15 cellular contexts compared by ENCODE assay signal in the genomic region with DNA sequence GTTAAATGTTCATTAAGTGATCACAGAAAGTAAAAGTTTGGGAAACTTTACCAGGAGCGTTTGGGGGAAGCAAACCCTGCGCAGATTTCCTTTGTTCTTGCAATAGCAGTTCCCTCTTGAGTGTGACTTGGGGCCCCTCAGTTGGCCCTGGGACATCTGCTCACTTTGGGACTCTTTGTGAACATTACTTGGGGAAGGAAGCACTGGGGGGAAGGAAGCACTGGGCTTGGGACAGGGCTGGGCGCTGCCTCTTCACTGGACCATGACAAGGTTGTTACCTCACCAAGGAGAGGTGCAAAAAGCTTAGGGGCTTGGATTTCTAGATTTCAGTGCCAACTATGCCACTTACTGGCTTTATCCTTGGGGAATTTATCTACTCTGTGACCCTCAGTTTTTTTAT.
DNase-seq lines count a peak whose midpoint lies in the region; ATAC-seq and TF ChIP-seq lines count a peak whose summit lies in the region.
"Had no signal": no experiment of that assay in that cellular context is flagged by ENCODE, and none has a peak within 500 bp of the region (broad histone marks: within the 10 kb centered on the region; RNA-seq: fewer than 3 reads in every experiment).

No MANE protein-coding gene starts in this region.

- H3K27ac ChIP-seq in DOHH2 (ENCODE audit: low read depth, low read length), result peak overlapping the region; percentile 53
- no peak overlapping the region for H3K27ac ChIP-seq in testis
- H3K27ac ChIP-seq: C4-2B had no signal

- TF ChIP-seq POLR2A in testis (IDR thresholded peaks at IDR 0.05), result no peak

- H3K36me3 ChIP-seq in DOHH2 (ENCODE audit: control insufficient read depth, low read length), result no peaks in the 10 kb centered on the region
- H3K36me3 ChIP-seq in testis (ENCODE audit: low read depth, missing control alignments), result no peaks in the 10 kb centered on the region

- H3K27me3 ChIP-seq in DOHH2 (ENCODE audit: control insufficient read depth, low read length), result no peaks in the 10 kb centered on the region
- H3K27me3 ChIP-seq in testis, result no peaks in the 10 kb centered on the region

- H3K4me3 ChIP-seq in DOHH2 (ENCODE audit: low read length), result peak overlapping the region; percentile 48
- H3K4me3 ChIP-seq in testis, result no peak overlapping the region
- H3K4me3 ChIP-seq: GM12878 had no signal

- no peak for TF ChIP-seq CTCF in DOHH2 (IDR thresholded peaks at IDR 0.05; ENCODE audit: low read depth, low read length, poor library complexity, severe bottlenecking)
- no peak for TF ChIP-seq CTCF in testis (IDR thresholded peaks at IDR 0.05)

- H3K9me2 ChIP-seq in DOHH2 (replicated peaks; ENCODE audit: control insufficient read depth, low read length), result no peaks in the 10 kb centered on the region

- H3K9me3 ChIP-seq in DOHH2 (ENCODE audit: control insufficient read depth, insufficient read depth, low read length) (no peaks in the 10 kb centered on the region), testis (no peaks in the 10 kb centered on the region)

- H3K4me1 ChIP-seq in DOHH2 (ENCODE audit: control insufficient read depth, low read length) (peaks cover 62% of the 10 kb centered on the region), testis (no peaks in the 10 kb centered on the region)
- H3K4me1 ChIP-seq: Caco-2 had no signal

- peak; percentile 63 for ATAC-seq in esophagus mucosa
- no peak for ATAC-seq in activated naive CD4-positive, alpha-beta T cell treated with anti-CD3 and anti-CD28 coated beads, Interleukin-2, amount 50 U/mL, for 72 hours
- ATAC-seq: GM12878, SK-N-SH treated with all-trans-retinoic acid at 6 μM for 48 hours had no signal

- H3K4me2 ChIP-seq in DOHH2 (ENCODE audit: low read length), result peak overlapping the region; percentile 71

- H3K36me3 Mint-ChIP-seq in activated naive CD4-positive, alpha-beta T cell treated with anti-CD3 and anti-CD28 coated beads, Interleukin-2, amount 50 U/mL, for 72 hours, result no peaks in the 10 kb centered on the region

- WGBS in testis, 2 donors, result 82 to 91% methylated on average over 3 of the region's 3 CpGs

- H3K9me3 Mint-ChIP-seq in activated naive CD4-positive, alpha-beta T cell treated with anti-CD3 and anti-CD28 coated beads, Interleukin-2, amount 50 U/mL, for 72 hours, result no peaks in the 10 kb centered on the region

- intact Hi-C loops in testis (cut with DNase I; ENCODE audit: low total_unique reads), result no loop called here

- H3K27ac Mint-ChIP-seq in activated naive CD4-positive, alpha-beta T cell treated with anti-CD3 and anti-CD28 coated beads, Interleukin-2, amount 50 U/mL, for 72 hours, result no peak overlapping the region
- H3K27ac Mint-ChIP-seq: H9 had no signal

- DNase-seq in NOMO-1 treated with DMSO at 0.1 percent for 48 hours (lab: John Stamatoyannopoulos, UW; ENCODE audit: unreplicated experiment), result peak; percentile 4
- DNase-seq in NOMO-1 treated with dmso at 0.1 percent for 144 hours (lab: John Stamatoyannopoulos, UW; ENCODE audit: unreplicated experiment), result no peak
- DNase-seq in renal cortical epithelial cell (ENCODE audit: low read depth), result peak; percentile 44
- no peak for DNase-seq in activated naive CD4-positive, alpha-beta T cell treated with anti-CD3 and anti-CD28 coated beads, Interleukin-2, amount 50 U/mL, for 72 hours (ENCODE audit: low spot score in 2 of 2)
- no peak for DNase-seq in NCI-H2081 (lab: John Stamatoyannopoulos, UW)
- no peak for DNase-seq in testis
- DNase-seq: 8988T, H9, NCI-H524 treated with DMSO at 0.1 percent for 48 hours had no signal

- no peaks in the 10 kb centered on the region for H3K79me2 ChIP-seq in DOHH2 (ENCODE audit: control insufficient read depth, low read length)

- peaks cover 5% of the 10 kb centered on the region; the same call in 1 of the 2 replicates for H3F3A ChIP-seq in DOHH2 (ENCODE audit: control insufficient read depth, insufficient read depth)

- no peaks in the 10 kb centered on the region for H4K20me1 ChIP-seq in DOHH2 (ENCODE audit: control insufficient read depth, insufficient read depth, low read depth, low read length)

Comparison
In these comparisons a context has a peak if more than half of its experiments do, and no peak if none do; other contexts are left out.
1. DNase-seq: peak in NOMO-1 treated with DMSO at 0.1 percent for 48 hours (single experiment) and renal cortical epithelial cell (single experiment); none in NOMO-1 treated with dmso at 0.1 percent for 144 hours (single experiment), activated naive CD4-positive, alpha-beta T cell treated with anti-CD3 and anti-CD28 coated beads, Interleukin-2, amount 50 U/mL, for 72 hours (0 of 2), NCI-H2081 (0 of 2) and testis (single experiment).